In genomic region chr11:65445604-65446445, GRCh38 we compare ENCODE assay signal across 9 cellular contexts. TPM values are rescaled to one million over a fixed set of nuclear protein-coding genes. Genes with fewer than 3 reads are reported as not detected.
DNase-seq lines count a peak whose midpoint lies in the region; ATAC-seq and TF ChIP-seq lines count a peak whose summit lies in the region.
"Had no signal": no experiment of that assay in that cellular context is flagged by ENCODE, and none has a peak within 500 bp of the region (broad histone marks: within the 10 kb centered on the region; RNA-seq: fewer than 3 reads in every experiment).

No MANE protein-coding gene starts in this region.

- no peak overlapping the region for H4K8ac ChIP-seq in trophoblast cell (ENCODE audit: low read depth, low read length)

- H3K9me2 ChIP-seq in SK-N-SH = no peaks in the 10 kb centered on the region

- no peak overlapping the region for H3K4ac ChIP-seq in trophoblast cell (ENCODE audit: low read depth, low read length)

- DNase-seq in DND-41 (no peak), SK-N-SH (no peak), fibroblast of lung (ENCODE audit: low read depth in 2 of 2) (peak; percentile 32 to 58), trophoblast cell (peak in 1 of 2 donors; percentile 53), HuH-7.5 (ENCODE audit: low spot score) (no peak), BE2C (no peak), OCI-M2 (lab: John Stamatoyannopoulos, UW; ENCODE audit: unreplicated experiment) (no peak)
- DNase-seq: NCI-H510A treated with DMSO at 0.1 percent for 48 hours had no signal

- H3K27ac ChIP-seq in DND-41 (ENCODE audit: low read length) = no peak overlapping the region
- peak overlapping the region in 1 of 2 experiments; percentile 100; a peak in 3 of 4 replicates for H3K27ac ChIP-seq in SK-N-SH (ENCODE audit: low read depth in 2 of 2, low read length in 1 of 2)
- peak overlapping the region; percentile 17 for H3K27ac ChIP-seq in fibroblast of lung (ENCODE audit: insufficient read depth, low read length)
- H3K27ac ChIP-seq in trophoblast cell (ENCODE audit: low read depth, low read length) = peak overlapping the region; percentile 19

- H3K27me3 ChIP-seq in DND-41 (ENCODE audit: insufficient read depth, low read length, poor library complexity) = no peaks in the 10 kb centered on the region
- no peaks in the 10 kb centered on the region for H3K27me3 ChIP-seq in SK-N-SH (ENCODE audit: insufficient read depth)
- H3K27me3 ChIP-seq in fibroblast of lung (ENCODE audit: control insufficient read depth, insufficient read depth, low read length) = no peaks in the 10 kb centered on the region
- no peaks in the 10 kb centered on the region for H3K27me3 ChIP-seq in trophoblast cell (ENCODE audit: insufficient read depth, low read length)
- H3K27me3 ChIP-seq in BE2C = no peaks in the 10 kb centered on the region

- no peak overlapping the region for H3K14ac ChIP-seq in trophoblast cell (ENCODE audit: low read length)

- TF ChIP-seq CTCF in DND-41 (IDR thresholded peaks at IDR 0.05; ENCODE audit: borderline replicate concordance, extremely low read depth, low read length, poor library complexity, severe bottlenecking) = no peak
- TF ChIP-seq CTCF in SK-N-SH (IDR thresholded peaks at IDR 0.05) = no peak
- no peak for TF ChIP-seq CTCF in fibroblast of lung (conservative IDR thresholded peaks at IDR 0.05 in 1 of 2, IDR thresholded peaks at IDR 0.05 in 1 of 2; ENCODE audit: low read depth in 1 of 2, low read length in 2 of 2)
- TF ChIP-seq CTCF in BE2C (IDR thresholded peaks at IDR 0.05; ENCODE audit: low read depth, low read length) = no peak

- 77% methylated on average over 5 of the region's 11 CpGs for WGBS in SK-N-SH (ENCODE audit: low lambda C conversion rate)
- WGBS in trophoblast cell (ENCODE audit: extremely low coverage, insufficient coverage, insufficient read length) = no CpG with 5 or more reads among the region's 11 CpGs

- no peaks in the 10 kb centered on the region for H3K9me3 ChIP-seq in DND-41 (ENCODE audit: insufficient read depth, low read length, severe bottlenecking)
- H3K9me3 ChIP-seq in SK-N-SH = no peaks in the 10 kb centered on the region
- H3K9me3 ChIP-seq in fibroblast of lung (ENCODE audit: control insufficient read depth, insufficient read depth, low read depth, low read length) = no peaks in the 10 kb centered on the region
- H3K9me3 ChIP-seq in trophoblast cell (ENCODE audit: insufficient read depth, low read depth, low read length) = peaks cover 4% of the 10 kb centered on the region
- H3K9me3 ChIP-seq in BE2C = no peaks in the 10 kb centered on the region

- peaks cover 16% of the 10 kb centered on the region for H3K79me1 ChIP-seq in trophoblast cell (ENCODE audit: low read length)

- POLR2A ChIA-PET in SK-N-SH (lab: Yijun Ruan, JAX) = interaction anchor here (0.8 to 4.5 kb wide), 4 partner anchors 16 to 60 kb away, joined by 3 to 28 read pairs (median 10); partner anchors contain the start of genes MALAT1 and NEAT1

- H2BK12ac ChIP-seq in trophoblast cell (ENCODE audit: low read length) = no peak overlapping the region

- no peak for TF ChIP-seq RAD21 in SK-N-SH (IDR thresholded peaks at IDR 0.05; ENCODE audit: low read length)

- no peak overlapping the region for H2AK5ac ChIP-seq in trophoblast cell (ENCODE audit: low read length)

- ATAC-seq in DND-41 (ENCODE audit: insufficient read depth, low read depth) = peak; percentile 19
- ATAC-seq in HG02852 (IDR thresholded peaks at IDR 0.05; ENCODE audit: unreplicated experiment) = no peak

- no peak overlapping the region for H4K12ac ChIP-seq in trophoblast cell (ENCODE audit: low read depth, low read length)

- no peak overlapping the region for H3K18ac ChIP-seq in trophoblast cell (ENCODE audit: low read length)

- peaks cover 86% of the 10 kb centered on the region for H3F3A ChIP-seq in SK-N-SH (replicated peaks; ENCODE audit: insufficient read depth)

- H3K9ac ChIP-seq in DND-41 (ENCODE audit: low read depth, low read length) (no peak overlapping the region), SK-N-SH (no peak overlapping the region), fibroblast of lung (ENCODE audit: insufficient read depth, low read length) (no peak overlapping the region), trophoblast cell (ENCODE audit: low read length) (no peak overlapping the region)

- H3K23ac ChIP-seq in trophoblast cell (ENCODE audit: low read length) = no peak overlapping the region

- H4K20me1 ChIP-seq in DND-41 (ENCODE audit: insufficient read depth, low read length) (peaks cover 24% of the 10 kb centered on the region), SK-N-SH (ENCODE audit: insufficient read depth) (peaks cover 86% of the 10 kb centered on the region), fibroblast of lung (ENCODE audit: control insufficient read depth, extremely low read depth, insufficient read depth, low read length) (peaks cover 4% of the 10 kb centered on the region)

- H3K4me1 ChIP-seq in DND-41 (ENCODE audit: insufficient read depth, low read length) = 0 out of 2 replicates have a peak, but pooled peaks cover 3% of the 10 kb centered on the region
- H3K4me1 ChIP-seq in SK-N-SH (ENCODE audit: control insufficient read depth in 1 of 2, insufficient read depth in 2 of 2, low read depth in 1 of 2, low read length in 1 of 2) = peaks cover 0 to 19% of the 10 kb centered on the region in 2 experiments; a peak in 1 of 4 replicates
- H3K4me1 ChIP-seq in fibroblast of lung (ENCODE audit: control insufficient read depth, extremely low read depth, insufficient read depth, low read length) = peaks cover 14% of the 10 kb centered on the region
- H3K4me1 ChIP-seq in trophoblast cell (ENCODE audit: control insufficient read depth in 1 of 2, insufficient read depth in 2 of 2, low read length in 2 of 2) = peaks cover 20 to 32% of the 10 kb centered on the region in 2 experiments
- no peaks in the 10 kb centered on the region for H3K4me1 ChIP-seq in BE2C

- CTCF ChIA-PET in SK-N-SH (lab: Yijun Ruan, JAX) = interaction anchor here (1.3 to 2.3 kb wide), 5 partner anchors 13 to 60 kb away, joined by 4 to 6 read pairs (median 4); no protein-coding TSS in a partner anchor

- TF ChIP-seq EP300 in SK-N-SH (IDR thresholded peaks at IDR 0.05; ENCODE audit: borderline replicate concordance in 1 of 2, low read depth in 1 of 2, low read length in 1 of 2) = no peak

- H2AFZ ChIP-seq in DND-41 (ENCODE audit: low read depth, low read length) = no peak overlapping the region
- no peak overlapping the region for H2AFZ ChIP-seq in SK-N-SH (ENCODE audit: low read depth)
- no peak overlapping the region for H2AFZ ChIP-seq in fibroblast of lung (ENCODE audit: low read length)
- no peak overlapping the region for H2AFZ ChIP-seq in trophoblast cell (ENCODE audit: insufficient read depth, low read length, poor library complexity)

- H2BK120ac ChIP-seq in trophoblast cell (ENCODE audit: insufficient read depth, low read length, poor library complexity) = no peak overlapping the region

- H4K91ac ChIP-seq in trophoblast cell (ENCODE audit: low read depth, low read length) = no peak overlapping the region

- no peak overlapping the region for H3K4me2 ChIP-seq in DND-41 (ENCODE audit: insufficient read depth, low read length)
- H3K4me2 ChIP-seq in SK-N-SH = no peak overlapping the region
- H3K4me2 ChIP-seq in fibroblast of lung (ENCODE audit: extremely low read depth, insufficient read depth, low read length) = no peak overlapping the region
- no peak overlapping the region for H3K4me2 ChIP-seq in trophoblast cell (ENCODE audit: low read length)

- H3K36me3 ChIP-seq in DND-41 (ENCODE audit: insufficient read depth, low read length) = no peaks in the 10 kb centered on the region
- H3K36me3 ChIP-seq in SK-N-SH (replicated peaks in 1 of 2; ENCODE audit: control insufficient read depth in 1 of 2, insufficient read depth in 2 of 2, low read length in 1 of 2) = peaks cover 28 to 40% of the 10 kb centered on the region in 2 experiments
- H3K36me3 ChIP-seq in fibroblast of lung (ENCODE audit: control insufficient read depth, insufficient read depth, low read length) = peaks cover 29% of the 10 kb centered on the region
- peaks cover 17 to 25% of the 10 kb centered on the region in 2 experiments for H3K36me3 ChIP-seq in trophoblast cell (ENCODE audit: control insufficient read depth in 1 of 2, insufficient read depth in 2 of 2, low read length in 2 of 2)
- no peaks in the 10 kb centered on the region; the same call in 1 of the 2 replicates for H3K36me3 ChIP-seq in BE2C

- H3K4me3 ChIP-seq in DND-41 (ENCODE audit: low read depth in 1 of 2, low read length in 2 of 2) = no peak overlapping the region
- H3K4me3 ChIP-seq in SK-N-SH (ENCODE audit: low read depth in 2 of 2, low read length in 1 of 2) = no peak overlapping the region
- H3K4me3 ChIP-seq in fibroblast of lung (replicated peaks in 1 of 4; ENCODE audit: control extremely low read depth in 1 of 4, insufficient read depth in 1 of 4, low read depth in 3 of 4, low read length in 4 of 4) = no peak overlapping the region
- H3K4me3 ChIP-seq in trophoblast cell (ENCODE audit: low read depth, low read length) = no peak overlapping the region
- no peak overlapping the region for H3K4me3 ChIP-seq in BE2C (ENCODE audit: low read depth, low read length)

- H2BK5ac ChIP-seq in trophoblast cell (ENCODE audit: low read depth, low read length, poor library complexity) = no peak overlapping the region

- H3K79me2 ChIP-seq in DND-41 (ENCODE audit: insufficient read depth, low read length) (no peaks in the 10 kb centered on the region), SK-N-SH (ENCODE audit: insufficient read depth) (peaks cover 38% of the 10 kb centered on the region), fibroblast of lung (ENCODE audit: control insufficient read depth, insufficient read depth, low read length) (peaks cover 35% of the 10 kb centered on the region), trophoblast cell (ENCODE audit: control insufficient read depth, insufficient read depth, low read length, poor library complexity) (peaks cover 2% of the 10 kb centered on the region)

RNA-seq across cellular contexts. Expression of gene NEAT1, which starts 23.2 kb away (rescaled TPM):
- polyA plus RNA-seq in SK-N-SH (2012; rRNA removed) (435 and 479 TPM in 2 replicates), fibroblast of lung (40.6 and 40.9 TPM in 2 replicates)
- 93.7 and 99.2 TPM in 2 replicates for polyA plus RNA-seq in SK-N-SH (2012; cell fraction: cytosol; rRNA removed)
- polyA plus RNA-seq in SK-N-SH (2012; cell fraction: nucleus; rRNA removed) = 3,897 and 4,476 TPM in 2 replicates
- total RNA-seq in fibroblast of lung = 177 and 299 TPM in 2 replicates
- 140 and 151 TPM in 2 replicates for polyA plus RNA-seq in fibroblast of lung (2012)
- polyA minus RNA-seq in fibroblast of lung (ENCODE audit: low replicate concordance) = 61.4 and 179 TPM in 2 replicates
- 11.1 and 12.7 TPM in 2 replicates for polyA plus RNA-seq in trophoblast cell (2013)
- polyA plus RNA-seq in BE2C (2012; ENCODE audit: insufficient read depth, insufficient read length, low read depth) = 301 TPM

RNA-seq across cellular contexts. Expression of gene MALAT1, which starts 53.0 kb away (rescaled TPM):
- polyA plus RNA-seq in SK-N-SH (2012; rRNA removed) (285 and 510 TPM in 2 replicates), fibroblast of lung (482 and 583 TPM in 2 replicates)
- 23.6 and 25.7 TPM in 2 replicates for polyA plus RNA-seq in SK-N-SH (2012; cell fraction: cytosol; rRNA removed)
- polyA plus RNA-seq in SK-N-SH (2012; cell fraction: nucleus; rRNA removed) = 1,545 and 2,619 TPM in 2 replicates
- total RNA-seq in fibroblast of lung = 14,068 and 21,991 TPM in 2 replicates
- polyA plus RNA-seq in fibroblast of lung (2012) = 274 and 335 TPM in 2 replicates
- 1,820 and 2,014 TPM in 2 replicates for polyA minus RNA-seq in fibroblast of lung (ENCODE audit: low replicate concordance)
- polyA plus RNA-seq in trophoblast cell (2013) = 597 and 615 TPM in 2 replicates
- polyA plus RNA-seq in BE2C (2012; ENCODE audit: insufficient read depth, insufficient read length, low read depth) = 273 TPM

RNA-seq across cellular contexts. Expression of gene FRMD8, which starts 59.4 kb away (rescaled TPM):
- polyA plus RNA-seq in SK-N-SH (2012; rRNA removed) = 17.4 and 19.0 TPM in 2 replicates
- polyA plus RNA-seq in SK-N-SH (2012; cell fraction: cytosol; rRNA removed) = 8.0 and 14.0 TPM in 2 replicates
- 32.3 and 58.1 TPM in 2 replicates for polyA plus RNA-seq in SK-N-SH (2012; cell fraction: nucleus; rRNA removed)
- total RNA-seq in fibroblast of lung = 14.9 and 17.5 TPM in 2 replicates
- polyA plus RNA-seq in fibroblast of lung = 13.7 and 15.3 TPM in 2 replicates
- 15.2 and 15.4 TPM in 2 replicates for polyA plus RNA-seq in fibroblast of lung (2012)
- polyA minus RNA-seq in fibroblast of lung (ENCODE audit: low replicate concordance) = 26.4 and 28.1 TPM in 2 replicates
- 21.2 and 22.9 TPM in 2 replicates for polyA plus RNA-seq in trophoblast cell (2013)
- polyA plus RNA-seq in BE2C (2012; ENCODE audit: insufficient read depth, insufficient read length, low read depth) = 12.5 TPM

Comparison
In these comparisons a context has a peak if more than half of its experiments do, and no peak if none do; other contexts are left out.
1. DNase-seq: peak in fibroblast of lung (2 of 2); none in DND-41 (single experiment), SK-N-SH (single experiment), HuH-7.5 (single experiment), BE2C (single experiment) and OCI-M2 (single experiment).